Comparison of ENCODE assay signal across 8 cellular contexts in genomic region chr18:58042826-58043362, GRCh38. TPM values are rescaled to one million over a fixed set of nuclear protein-coding genes. Genes with fewer than 3 reads are reported as not detected.
DNase-seq lines count a peak whose midpoint lies in the region; ATAC-seq and TF ChIP-seq lines count a peak whose summit lies in the region.

No MANE protein-coding gene starts in this region.

- POLR2A ChIA-PET in A673 (lab: Charles Lee; ENCODE audit: low non-redundant PET), result no interaction called here

- peak overlapping the region; percentile 87 for H3K4me3 ChIP-seq in A673 (ENCODE audit: low read depth, low read length, poor library complexity, severe bottlenecking)
- peak overlapping the region; percentile 74 for H3K4me3 ChIP-seq in HFF-Myc (replicated peaks; ENCODE audit: low read depth, low read length)
- peak overlapping the region; percentile 72 for H3K4me3 ChIP-seq in brain microvascular endothelial cell (ENCODE audit: low read depth, low read length)
- H3K4me3 ChIP-seq in mesendoderm (ENCODE audit: low read length), result no peak overlapping the region

- H2BK120ac ChIP-seq in mesendoderm (ENCODE audit: low read depth, low read length), result no peak overlapping the region

- no peak overlapping the region for H2BK15ac ChIP-seq in mesendoderm (replicated peaks; ENCODE audit: low read depth)

- peak overlapping the region; percentile 66 for H3K4me2 ChIP-seq in mesendoderm (ENCODE audit: low read length)

- H3K9me3 ChIP-seq in A673 (ENCODE audit: low read depth, low read length, poor library complexity, severe bottlenecking), result no peaks in the 10 kb centered on the region

- in situ Hi-C loops in brain microvascular endothelial cell (cut with HindIII; ENCODE audit: low pct_ligation_motif_present, low sequenced_read_pairs), result no loop called here

- no peak overlapping the region for H4K8ac ChIP-seq in mesendoderm (ENCODE audit: low read depth, low read length)

- H3K27me3 ChIP-seq in A673 (replicated peaks; ENCODE audit: insufficient read depth, low read depth, low read length, poor library complexity) (no peaks in the 10 kb centered on the region), brain microvascular endothelial cell (replicated peaks) (no peaks in the 10 kb centered on the region), mesendoderm (ENCODE audit: insufficient read depth, low read length, poor library complexity) (peaks cover 1% of the 10 kb centered on the region)

- no peak overlapping the region for H2AK5ac ChIP-seq in mesendoderm (ENCODE audit: low read length)

- H3K79me1 ChIP-seq in mesendoderm (ENCODE audit: low read length), result peaks cover 2% of the 10 kb centered on the region

- CTCF ChIA-PET in A673 (lab: Charles Lee), result interaction anchor here (0.7 to 2.4 kb wide), 3 partner anchors 79 to 451 kb away, joined by 3 to 21 read pairs (median 8); no protein-coding TSS in a partner anchor

- no peak for TF ChIP-seq CTCF in A673 (conservative IDR thresholded peaks at IDR 0.05; ENCODE audit: low read depth, low read length)
- no peak for TF ChIP-seq CTCF in HFF-Myc (IDR thresholded peaks at IDR 0.05; ENCODE audit: low read depth, low read length, missing control alignments)
- TF ChIP-seq CTCF in brain microvascular endothelial cell (IDR thresholded peaks at IDR 0.05; ENCODE audit: low read depth, low read length, missing control alignments), result no peak

- H3K23ac ChIP-seq in mesendoderm (ENCODE audit: low read length), result no peak overlapping the region

- no peak overlapping the region for H3K4ac ChIP-seq in mesendoderm (ENCODE audit: low read depth, low read length)

- H3K79me2 ChIP-seq in mesendoderm (ENCODE audit: control insufficient read depth, insufficient read depth, low read length), result peaks cover 14% of the 10 kb centered on the region

- BruUV-seq in A673 (replicated peaks; lab: Mats Ljungman, UMichigan), result no TSS peak

- intact Hi-C loops in A673 (cut with micrococcal nuclease; ENCODE audit: unreplicated experiment), result loop anchor here (1.0 to 10.0 kb wide), 7 partner anchors 79 to 451 kb away; no protein-coding TSS in a partner anchor

- H3K9ac ChIP-seq in mesendoderm (ENCODE audit: low read length), result no peak overlapping the region

- no peak overlapping the region for H3K18ac ChIP-seq in mesendoderm (ENCODE audit: low read length)

- H3K27ac ChIP-seq in A673 (ENCODE audit: low read depth, low read length, poor library complexity, severe bottlenecking), result no peak overlapping the region
- no peak overlapping the region for H3K27ac ChIP-seq in brain microvascular endothelial cell
- H3K27ac ChIP-seq in mesendoderm (ENCODE audit: low read depth, low read length), result no peak overlapping the region

- H4K5ac ChIP-seq in mesendoderm (ENCODE audit: low read length), result no peak overlapping the region

- no peak overlapping the region for H2BK5ac ChIP-seq in mesendoderm (ENCODE audit: low read length)

- DNase-seq in A673 (ENCODE audit: low spot score) (no peak), HFF-Myc (ENCODE audit: extremely low read depth, low read depth) (no peak), brain microvascular endothelial cell (no peak), mesendoderm (peak; percentile 31)
- DNase-seq in activated CD4-positive, alpha-beta T cell treated with anti-CD3 and anti-CD28 coated beads for 4 hours, result no peak
- DNase-seq in stimulated activated CD4-positive, alpha-beta T cell treated with anti-CD3 and anti-CD28 coated beads, Interleukin-2, amount 100 ng/mL, for 24 hours, result no peak

- peak overlapping the region; percentile 46 for H3K56ac ChIP-seq in mesendoderm (ENCODE audit: low read length)

- no peak for ATAC-seq in HG03108 (IDR thresholded peaks at IDR 0.05; ENCODE audit: unreplicated experiment)
- no peak for ATAC-seq in GM18861 (IDR thresholded peaks at IDR 0.05; ENCODE audit: unreplicated experiment)

- no CpG with 5 or more reads among the region's 14 CpGs for WGBS in mesendoderm (ENCODE audit: extremely low coverage, insufficient coverage, low lambda C conversion rate)

- H3K36me3 ChIP-seq in A673 (ENCODE audit: insufficient read depth, low read length, poor library complexity, severe bottlenecking) (no peaks in the 10 kb centered on the region), brain microvascular endothelial cell (replicated peaks) (no peaks in the 10 kb centered on the region), mesendoderm (ENCODE audit: control insufficient read depth, insufficient read depth, low read length) (no peaks in the 10 kb centered on the region)

- H3K4me1 ChIP-seq in A673 (ENCODE audit: insufficient read depth, low read length, poor library complexity, severe bottlenecking) (peaks cover 5% of the 10 kb centered on the region), mesendoderm (ENCODE audit: control insufficient read depth, low read depth, low read length) (peaks cover 7% of the 10 kb centered on the region)

RNA-seq across cellular contexts. Expression of gene NEDD4L, which starts 1.1 kb away (rescaled TPM):
- total RNA-seq in A673 (2021), result 15.3 and 23.8 TPM in 2 replicates
- polyA plus RNA-seq in mesendoderm (2013, experiment 1 of 2), result 76.3 TPM
- 81.0 TPM for polyA plus RNA-seq in mesendoderm (2013, experiment 2 of 2)
